In the genomic region with DNA sequence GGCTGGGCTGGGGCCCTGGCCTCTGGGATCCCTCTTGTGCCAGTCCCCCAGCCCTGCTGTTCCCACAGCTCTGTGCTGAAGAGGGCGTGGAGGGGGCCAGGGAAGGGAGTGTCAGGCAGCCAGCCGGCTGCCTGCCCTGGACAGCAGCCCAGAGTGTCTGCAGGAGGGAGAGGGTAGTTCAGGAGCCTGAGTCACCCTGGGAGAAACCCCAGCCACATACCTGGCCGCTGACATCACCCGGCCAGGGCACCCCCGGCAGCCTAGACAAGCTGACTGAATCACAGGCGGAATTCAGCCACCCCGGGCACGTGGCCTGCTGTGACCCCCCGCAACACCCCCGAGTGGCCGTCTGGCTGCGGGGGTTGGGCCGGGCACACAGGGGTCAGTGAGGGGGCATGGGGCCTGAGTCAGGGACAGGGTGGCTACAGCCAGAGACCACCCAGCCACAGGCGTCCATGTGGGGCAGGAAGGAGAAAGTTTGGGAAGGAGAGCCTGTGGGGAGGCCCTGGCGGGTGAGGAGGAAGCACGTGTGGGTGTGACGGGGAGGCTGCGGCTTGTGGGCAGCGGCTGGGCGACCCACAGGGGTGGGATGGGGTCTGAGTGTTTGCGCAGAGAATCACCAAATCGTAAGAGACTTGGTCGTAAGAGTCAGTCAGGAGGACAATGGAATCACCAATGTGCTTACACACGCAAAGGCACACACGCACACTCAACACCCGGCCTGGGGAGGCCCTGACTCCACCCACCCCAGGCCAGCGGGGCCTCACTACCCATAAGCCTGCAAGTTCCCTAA, we compare ENCODE assay signal across 9 cellular contexts. TPM values are rescaled to one million over a fixed set of nuclear protein-coding genes. Genes with fewer than 3 reads are reported as not detected.
DNase-seq lines count a peak whose midpoint lies in the region; ATAC-seq and TF ChIP-seq lines count a peak whose summit lies in the region.
"Had no signal": no experiment of that assay in that cellular context is flagged by ENCODE, and none has a peak within 500 bp of the region (broad histone marks: within the 10 kb centered on the region; RNA-seq: fewer than 3 reads in every experiment).

No MANE protein-coding gene starts in this region.

- POLR2A ChIA-PET in HEK293 (lab: Yijun Ruan, JAX), result interaction anchor here (0.5 to 4.2 kb wide), 4 partner anchors 13 to 261 kb away, joined by 3 to 52 read pairs (median 6); a partner anchor contains a TSS

- WGBS in adrenal gland, 4 donors, result 14 to 23% (median 16%) methylated on average over 22 to 27 of the region's 27 CpGs

- intact Hi-C loops in CD14-positive monocyte (cut with micrococcal nuclease) (loop anchor here (1.0 to 2.0 kb wide), 3 partner anchors 11 to 17 kb away; a partner anchor contains a TSS), adrenal gland (cut with DNase I) (no loop called here), left ventricle myocardium superior (cut with micrococcal nuclease) (no loop called here)

- H3K36me3 Mint-ChIP-seq in CD14-positive monocyte, result peaks cover 0 to 7% of the 10 kb centered on the region in 2 donors

- no peak for TF ChIP-seq CTCF in CD14-positive monocyte (IDR thresholded peaks at IDR 0.05)
- TF ChIP-seq CTCF in HEK293 (tag by site-specific recombination; IDR thresholded peaks at IDR 0.05), result no peak
- TF ChIP-seq CTCF in adrenal gland (IDR thresholded peaks at IDR 0.05), result peak in 1 of 6 experiments; percentile 28

- H3K9me3 ChIP-seq in HEK293 (ENCODE audit: control insufficient read depth, insufficient read depth, low read depth, low read length) (no peaks in the 10 kb centered on the region), adrenal gland (replicated peaks in 1 of 3) (no peaks in the 10 kb centered on the region)

- DNase-seq in CD14-positive monocyte (ENCODE audit: low spot score) (peak; percentile 98), RPMI8226 (peak; percentile 89), adrenal gland (peak; percentile 93 to 98 (median 97)), left ventricle myocardium superior (peak; percentile 91), renal cortical epithelial cell (ENCODE audit: low read depth) (peak; percentile 97)

- CTCF ChIA-PET in HEK293 (lab: Yijun Ruan, JAX), result interaction anchor here (0.5 to 2.0 kb wide), 6 partner anchors 9 to 24 kb away, joined by 4 to 20 read pairs (median 6); no protein-coding TSS in a partner anchor

- no peak for TF ChIP-seq POLR2A in adrenal gland (IDR thresholded peaks at IDR 0.05)

- H3K4me1 ChIP-seq in HEK293 (ENCODE audit: control insufficient read depth, insufficient read depth, low read length), result peaks cover 7% of the 10 kb centered on the region; the same call in 1 of the 2 replicates
- H3K4me1 ChIP-seq in adrenal gland (replicated peaks in 1 of 2), result peaks cover 11 to 16% of the 10 kb centered on the region in 2 donors

- H3K27me3 ChIP-seq in adrenal gland, result no peaks in the 10 kb centered on the region

- H3K4me3 Mint-ChIP-seq in CD14-positive monocyte, result peak overlapping the region; percentile 60 to 75

- peaks cover 19 to 22% (median 19%) of the 10 kb centered on the region in 3 donors for H3K27me3 Mint-ChIP-seq in CD14-positive monocyte (ENCODE audit: low read depth in 3 of 3)

- peaks cover 51% of the 10 kb centered on the region for H3K4me1 Mint-ChIP-seq in CD14-positive monocyte

- H3K4me3 ChIP-seq in HEK293 (ENCODE audit: low read depth, low read length) (peak overlapping the region; percentile 23), adrenal gland (peak overlapping the region in 1 of 4 donors; percentile 19)

- ATAC-seq in left ventricle myocardium superior, result peak; percentile 92
- no peak for ATAC-seq in GM21447 (IDR thresholded peaks at IDR 0.05; ENCODE audit: unreplicated experiment)
- ATAC-seq in HG02981 (IDR thresholded peaks at IDR 0.05; ENCODE audit: unreplicated experiment), result no peak

- H3K36me3 ChIP-seq in HEK293 (ENCODE audit: control insufficient read depth in 2 of 2, insufficient read depth in 1 of 2, low read length in 2 of 2) (no peaks in the 10 kb centered on the region; a peak in 1 of 3 replicates), adrenal gland (replicated peaks in 1 of 2) (no peaks in the 10 kb centered on the region)

- peak overlapping the region; percentile 97 to 99 (median 98) for H3K27ac Mint-ChIP-seq in CD14-positive monocyte

- H3K9me3 Mint-ChIP-seq in CD14-positive monocyte, result peaks cover 0 to 7% (median 0%) of the 10 kb centered on the region in 7 donors

- H3K27ac ChIP-seq in HEK293 (ENCODE audit: extremely low read depth, low read depth, low read length), result 0 out of 2 replicates have a peak overlapping the region, but pooled peaks have one; percentile 11
- peak overlapping the region in 4 of 5 donors; percentile 48 to 85 (median 58) for H3K27ac ChIP-seq in adrenal gland
- H3K27ac ChIP-seq: KMS-11 had no signal

TF ChIP-seq in HEK293, 187 proteins besides CTCF, POLR2A, EP300 and RAD21 (continues in another document):
- TF ChIP-seq SP2 (tag by site-specific recombination; IDR thresholded peaks at IDR 0.05) (0 out of 2 replicates have a peak, but pooled peaks have one; percentile 14), ZNF664 (tag by site-specific recombination; IDR thresholded peaks at IDR 0.05) (no peak), ZFP37 (tag by site-specific recombination; IDR thresholded peaks at IDR 0.05) (peak; percentile 69; the same call in 1 of the 2 replicates), ZBTB1 (tag by site-specific recombination; IDR thresholded peaks at IDR 0.05) (no peak; the same call in 1 of the 2 replicates), HOXC10 (CRISPR knock-in tag; IDR thresholded peaks at IDR 0.05) (no peak), OVOL3 (tag by site-specific recombination; IDR thresholded peaks at IDR 0.05) (no peak), ZBTB21 (tag by site-specific recombination; IDR thresholded peaks at IDR 0.05) (peak; percentile 83), ZNF223 (tag by site-specific recombination; IDR thresholded peaks at IDR 0.05) (peak; percentile 94), MYNN (tag by site-specific recombination; IDR thresholded peaks at IDR 0.05; ENCODE audit: borderline replicate concordance) (no peak), SCRT2 (tag by site-specific recombination; IDR thresholded peaks at IDR 0.05) (peak; percentile 23; the same call in 1 of the 2 replicates), ZNF132 (tag by site-specific recombination; IDR thresholded peaks at IDR 0.05; ENCODE audit: borderline replicate concordance) (no peak), ZNF23 (tag by site-specific recombination; IDR thresholded peaks at IDR 0.05; ENCODE audit: borderline replicate concordance) (no peak), ZNF623 (tag by site-specific recombination; IDR thresholded peaks at IDR 0.05) (no peak; the same call in 1 of the 2 replicates), ZNF175 (tag by site-specific recombination; IDR thresholded peaks at IDR 0.05) (no peak), ZBTB48 (tag by site-specific recombination; IDR thresholded peaks at IDR 0.05) (peak; percentile 83)
- TF ChIP-seq, protein P1, sequence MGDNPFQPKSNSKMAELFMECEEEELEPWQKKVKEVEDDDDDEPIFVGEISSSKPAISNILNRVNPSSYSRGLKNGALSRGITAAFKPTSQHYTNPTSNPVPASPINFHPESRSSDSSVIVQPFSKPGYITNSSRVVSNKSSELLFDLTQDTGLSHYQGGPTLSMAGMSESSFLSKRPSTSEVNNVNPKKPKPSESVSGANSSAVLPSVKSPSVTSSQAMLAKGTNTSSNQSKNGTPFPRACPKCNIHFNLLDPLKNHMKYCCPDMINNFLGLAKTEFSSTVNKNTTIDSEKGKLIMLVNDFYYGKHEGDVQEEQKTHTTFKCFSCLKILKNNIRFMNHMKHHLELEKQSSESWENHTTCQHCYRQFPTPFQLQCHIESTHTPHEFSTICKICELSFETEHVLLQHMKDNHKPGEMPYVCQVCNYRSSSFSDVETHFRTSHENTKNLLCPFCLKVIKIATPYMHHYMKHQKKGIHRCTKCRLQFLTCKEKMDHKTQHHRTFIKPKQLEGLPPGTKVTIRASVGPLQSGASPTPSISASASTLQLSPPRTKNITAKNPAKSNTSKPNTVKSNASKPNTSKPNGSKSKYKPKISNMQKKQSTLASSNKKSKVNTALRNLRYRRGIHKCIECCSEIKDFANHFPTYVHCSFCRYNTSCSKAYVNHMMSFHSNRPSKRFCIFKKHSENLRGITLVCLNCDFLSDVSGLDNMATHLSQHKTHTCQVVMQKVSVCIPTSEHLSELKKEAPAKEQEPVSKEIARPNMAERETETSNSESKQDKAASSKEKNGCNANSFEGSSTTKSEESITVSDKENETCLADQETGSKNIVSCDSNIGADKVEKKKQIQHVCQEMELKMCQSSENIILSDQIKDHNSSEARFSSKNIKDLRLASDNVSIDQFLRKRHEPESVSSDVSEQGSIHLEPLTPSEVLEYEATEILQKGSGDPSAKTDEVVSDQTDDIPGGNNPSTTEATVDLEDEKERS (tag by site-specific recombination; IDR thresholded peaks at IDR 0.05), result no peak; the same call in 1 of the 2 replicates

RNA-seq across cellular contexts. Expression of a gene that starts 11.9 kb away (rescaled TPM):
- polyA plus RNA-seq in CD14-positive monocyte (10 to 100 TPM; 27.3 to 28.2 TPM), adrenal gland (10 to 100 TPM in 1 of 3 donors, 1 to 10 TPM in 1, under 1 TPM in 1; 0.95 to 11.1 (median 4.3) TPM)
- total RNA-seq in adrenal gland (10 to 100 TPM in 1 of 8 donors, 1 to 10 TPM in 7; 1.0 to 21.7 (median 2.8) TPM), left ventricle myocardium superior (0.79 TPM), renal cortical epithelial cell (1.4 and 18.3 TPM in 2 replicates)

RNA-seq across cellular contexts. Expression of a gene that starts 32.2 kb away (rescaled TPM):
- polyA plus RNA-seq in CD14-positive monocyte (10 to 100 TPM; 62.2 to 74.6 TPM), adrenal gland (10 to 100 TPM; 62.9 to 89.2 (median 87.0) TPM)
- total RNA-seq in adrenal gland (100 to 1,000 TPM in 2 of 8 donors, 10 to 100 TPM in 6; 63.6 to 107 (median 90.4) TPM), left ventricle myocardium superior (150 TPM), renal cortical epithelial cell (41.9 and 54.7 TPM in 2 replicates)

RNA-seq across cellular contexts. Expression of a gene that starts 40.9 kb away (rescaled TPM):
- polyA plus RNA-seq in CD14-positive monocyte (1 to 10 TPM; 1.5 to 2.7 TPM), adrenal gland (10 to 100 TPM in 1 of 3 donors, 1 to 10 TPM in 2; 4.8 to 11.8 (median 7.4) TPM)
- total RNA-seq in adrenal gland (10 to 100 TPM in 7 of 8 donors, 1 to 10 TPM in 1; 8.6 to 65.8 (median 20.7) TPM), left ventricle myocardium superior (29.8 TPM), renal cortical epithelial cell (5.8 and 20.0 TPM in 2 replicates)

RNA-seq across cellular contexts. Expression of a gene that starts 42.3 kb away (rescaled TPM):
- polyA plus RNA-seq in CD14-positive monocyte, result 1 to 10 TPM; 1.3 to 2.7 TPM
- total RNA-seq in adrenal gland, result 1 to 10 TPM in 6 of 8 donors, not detected in 2; 1.2 to 2.5 (median 1.7) TPM
- 1 to 10 TPM in 2 of 3 donors, under 1 TPM in 1; 0.99 to 3.7 (median 1.7) TPM for polyA plus RNA-seq in adrenal gland
- total RNA-seq in left ventricle myocardium superior, result 0.57 TPM
- 0.75 and 1.0 TPM in 2 replicates for total RNA-seq in renal cortical epithelial cell

RNA-seq across cellular contexts. Expression of a gene that starts 49.5 kb away (rescaled TPM):
- polyA plus RNA-seq in CD14-positive monocyte (1 to 10 TPM; 1.1 to 1.5 TPM), adrenal gland (10 to 100 TPM in 1 of 3 donors, 1 to 10 TPM in 2; 3.1 to 11.3 (median 9.5) TPM)
- total RNA-seq in adrenal gland (1 to 10 TPM; 3.6 to 9.2 (median 6.7) TPM), left ventricle myocardium superior (7.0 TPM), renal cortical epithelial cell (10.7 and 11.8 TPM in 2 replicates)

Comparison
In these comparisons a context has a peak if more than half of its experiments do, and no peak if none do; other contexts are left out.
1. intact Hi-C loops: an anchor here in CD14-positive monocyte (1.0 to 2.0 kb wide); none called in adrenal gland and left ventricle myocardium superior.